In genomic region chr11:67997460-67997921, GRCh38 we compare ENCODE assay signal across 11 cellular contexts. TPM values are rescaled to one million over a fixed set of nuclear protein-coding genes. Genes with fewer than 3 reads are reported as not detected.
DNase-seq lines count a peak whose midpoint lies in the region; ATAC-seq and TF ChIP-seq lines count a peak whose summit lies in the region.
"Had no signal": no experiment of that assay in that cellular context is flagged by ENCODE, and none has a peak within 500 bp of the region (broad histone marks: within the 10 kb centered on the region; RNA-seq: fewer than 3 reads in every experiment).

No MANE protein-coding gene starts in this region.

- peaks cover 52% of the 10 kb centered on the region for H3K4me1 Mint-ChIP-seq in activated CD8-positive, alpha-beta T cell treated with anti-CD3 and anti-CD28 coated beads, Interleukin-2, amount 10 ng/mL, durations not matched to agents 7 days and 5 days (ENCODE audit: low read depth)
- H3K4me1 Mint-ChIP-seq in activated CD8-positive, alpha-beta T cell treated with anti-CD3 and anti-CD28 coated beads for 36 hours (ENCODE audit: low read depth), result peaks cover 22% of the 10 kb centered on the region

- peaks cover 15% of the 10 kb centered on the region for H3K36me3 Mint-ChIP-seq in activated CD8-positive, alpha-beta T cell treated with anti-CD3 and anti-CD28 coated beads, Interleukin-2, amount 10 ng/mL, durations not matched to agents 7 days and 5 days (ENCODE audit: low read depth)
- H3K36me3 Mint-ChIP-seq in activated CD8-positive, alpha-beta T cell treated with anti-CD3 and anti-CD28 coated beads for 36 hours (ENCODE audit: low read depth), result no peaks in the 10 kb centered on the region

- H3K9me3 Mint-ChIP-seq in activated CD8-positive, alpha-beta T cell treated with anti-CD3 and anti-CD28 coated beads, Interleukin-2, amount 10 ng/mL, durations not matched to agents 7 days and 5 days (ENCODE audit: insufficient read depth), result no peaks in the 10 kb centered on the region
- H3K9me3 Mint-ChIP-seq in activated CD8-positive, alpha-beta T cell treated with anti-CD3 and anti-CD28 coated beads for 36 hours, result no peaks in the 10 kb centered on the region

- 75 to 90% (median 86%) methylated on average over 29 of the region's 29 CpGs for WGBS in stomach, 5 donors

- no peak for DNase-seq in activated CD8-positive, alpha-beta T cell treated with anti-CD3 and anti-CD28 coated beads, Interleukin-2, amount 10 ng/mL, durations not matched to agents 7 days and 5 days
- no peak for DNase-seq in activated CD8-positive, alpha-beta T cell treated with anti-CD3 and anti-CD28 coated beads for 36 hours
- peak in 1 of 3 donors; percentile 56 for DNase-seq in Peyer's patch
- DNase-seq in left colon, result peak in 1 of 2 donors; percentile 61
- no peak for DNase-seq in stomach
- no peak for DNase-seq in caudate nucleus (lab: John Stamatoyannopoulos, UW)
- DNase-seq in BE2C, result no peak
- no peak for DNase-seq in activated CD4-positive, CD25-positive, alpha-beta regulatory T cell treated with anti-CD3 and anti-CD28 coated beads, Interleukin-2, amount 50 U/mL, for 72 hours

- POLR2A ChIA-PET in activated CD8-positive, alpha-beta T cell treated with anti-CD3 and anti-CD28 coated beads, Interleukin-2, amount 10 ng/mL, durations not matched to agents 7 days and 5 days (lab: Charles Lee), result no interaction called here
- POLR2A ChIA-PET in activated CD8-positive, alpha-beta T cell treated with anti-CD3 and anti-CD28 coated beads for 36 hours (lab: Charles Lee), result interaction anchor here (0.5 kb wide), 1 partner anchor 381 kb away, joined by 3 read pairs; no protein-coding TSS in a partner anchor

- peak; percentile 24 for ATAC-seq in activated CD8-positive, alpha-beta T cell treated with anti-CD3 and anti-CD28 coated beads, Interleukin-2, amount 10 ng/mL, durations not matched to agents 7 days and 5 days
- no peak for ATAC-seq in activated CD8-positive, alpha-beta T cell treated with anti-CD3 and anti-CD28 coated beads for 36 hours
- ATAC-seq in left colon, result peak; percentile 50

- TF ChIP-seq POLR2A in Peyer's patch (IDR thresholded peaks at IDR 0.05) (no peak), stomach (IDR thresholded peaks at IDR 0.05) (no peak)

- H3K4me3 ChIP-seq in Peyer's patch (no peak overlapping the region), stomach (no peak overlapping the region), BE2C (ENCODE audit: low read depth, low read length) (no peak overlapping the region)
- H3K4me3 ChIP-seq: heart left ventricle, SJSA1 had no signal

- peaks cover 0 to 4% (median 0%) of the 10 kb centered on the region in 3 donors for H3K36me3 ChIP-seq in Peyer's patch
- H3K36me3 ChIP-seq in stomach, result peaks cover 0 to 19% (median 2%) of the 10 kb centered on the region in 4 donors
- H3K36me3 ChIP-seq in BE2C, result no peaks in the 10 kb centered on the region

- TF ChIP-seq CTCF in activated CD8-positive, alpha-beta T cell treated with anti-CD3 and anti-CD28 coated beads for 36 hours (IDR thresholded peaks at IDR 0.05), result no peak
- no peak for TF ChIP-seq CTCF in Peyer's patch (IDR thresholded peaks at IDR 0.05)
- no peak for TF ChIP-seq CTCF in stomach (IDR thresholded peaks at IDR 0.05)
- TF ChIP-seq CTCF in BE2C (IDR thresholded peaks at IDR 0.05; ENCODE audit: low read depth, low read length), result no peak

- peak overlapping the region; percentile 50 for H3K27ac Mint-ChIP-seq in activated CD8-positive, alpha-beta T cell treated with anti-CD3 and anti-CD28 coated beads, Interleukin-2, amount 10 ng/mL, durations not matched to agents 7 days and 5 days
- no peak overlapping the region for H3K27ac Mint-ChIP-seq in activated CD8-positive, alpha-beta T cell treated with anti-CD3 and anti-CD28 coated beads for 36 hours
- H3K27ac Mint-ChIP-seq: activated naive CD8-positive, alpha-beta T cell had no signal

- H3K27me3 ChIP-seq in Peyer's patch (no peaks in the 10 kb centered on the region), stomach (peaks cover 0 to 10% (median 0%) of the 10 kb centered on the region in 3 donors), BE2C (no peaks in the 10 kb centered on the region)
- H3K27me3 ChIP-seq: SJSA1 had no signal

- intact Hi-C loops in activated CD8-positive, alpha-beta T cell treated with anti-CD3 and anti-CD28 coated beads for 36 hours (cut with micrococcal nuclease), result no loop called here
- intact Hi-C loops in left colon (cut with DNase I, micrococcal nuclease) (no loop called here), stomach (cut with DNase I; ENCODE audit: low total_unique reads) (no loop called here)

- no peaks in the 10 kb centered on the region for H3K27me3 Mint-ChIP-seq in activated CD8-positive, alpha-beta T cell treated with anti-CD3 and anti-CD28 coated beads, Interleukin-2, amount 10 ng/mL, durations not matched to agents 7 days and 5 days (ENCODE audit: low read depth)
- no peaks in the 10 kb centered on the region for H3K27me3 Mint-ChIP-seq in activated CD8-positive, alpha-beta T cell treated with anti-CD3 and anti-CD28 coated beads for 36 hours
- H3K27me3 Mint-ChIP-seq: activated naive CD8-positive, alpha-beta T cell had no signal

- H3K4me1 ChIP-seq in Peyer's patch (peaks cover 0 to 39% (median 24%) of the 10 kb centered on the region in 4 donors), stomach (peaks cover under 1 to 24% (median 13%) of the 10 kb centered on the region in 4 donors), BE2C (no peaks in the 10 kb centered on the region; the same call in 1 of the 2 replicates)

- CTCF ChIA-PET in activated CD8-positive, alpha-beta T cell treated with anti-CD3 and anti-CD28 coated beads, Interleukin-2, amount 10 ng/mL, durations not matched to agents 7 days and 5 days (lab: Charles Lee), result no interaction called here
- CTCF ChIA-PET in activated CD8-positive, alpha-beta T cell treated with anti-CD3 and anti-CD28 coated beads for 36 hours (lab: Charles Lee), result no interaction called here

- no peak for TF ChIP-seq EP300 in stomach (IDR thresholded peaks at IDR 0.05)

- peak overlapping the region in 3 of 4 donors; percentile 55 to 85 (median 78) for H3K27ac ChIP-seq in Peyer's patch
- peak overlapping the region; percentile 6 to 56 (median 37) for H3K27ac ChIP-seq in stomach
- no peak overlapping the region for H3K27ac ChIP-seq in caudate nucleus (ENCODE audit: low read depth, low read length)
- H3K27ac ChIP-seq: heart left ventricle, SJSA1 had no signal

- H3K4me3 Mint-ChIP-seq in activated CD8-positive, alpha-beta T cell treated with anti-CD3 and anti-CD28 coated beads, Interleukin-2, amount 10 ng/mL, durations not matched to agents 7 days and 5 days, result no peak overlapping the region
- H3K4me3 Mint-ChIP-seq in activated CD8-positive, alpha-beta T cell treated with anti-CD3 and anti-CD28 coated beads for 36 hours, result no peak overlapping the region
- H3K4me3 Mint-ChIP-seq: activated naive CD8-positive, alpha-beta T cell had no signal

- H3K9me3 ChIP-seq in Peyer's patch (no peaks in the 10 kb centered on the region), stomach (no peaks in the 10 kb centered on the region), BE2C (no peaks in the 10 kb centered on the region)
- H3K9me3 ChIP-seq: heart left ventricle, SJSA1 had no signal

RNA-seq across cellular contexts. Expression of gene UNC93B1, which starts 6.4 kb away (rescaled TPM):
- 10 to 100 TPM; 27.8 to 29.8 TPM for total RNA-seq in activated CD8-positive, alpha-beta T cell treated with anti-CD3 and anti-CD28 coated beads, Interleukin-2, amount 10 ng/mL, durations not matched to agents 7 days and 5 days
- 10 to 100 TPM; 12.4 to 13.0 TPM for total RNA-seq in activated CD8-positive, alpha-beta T cell treated with anti-CD3 and anti-CD28 coated beads for 36 hours
- 100 to 1,000 TPM in 1 of 4 donors, 10 to 100 TPM in 3; 68.7 to 154 (median 91.6) TPM for total RNA-seq in Peyer's patch
- 10 to 100 TPM; 51.9 to 52.8 TPM for total RNA-seq in left colon
- total RNA-seq in stomach, result 100 to 1,000 TPM in 1 of 5 donors, 10 to 100 TPM in 4; 33.8 to 215 (median 43.6) TPM
- polyA plus RNA-seq in stomach, result 10 to 100 TPM; 11.6 to 33.7 (median 15.6) TPM
- polyA plus RNA-seq in BE2C (2012; ENCODE audit: insufficient read depth, insufficient read length, low read depth), result 2.8 TPM

RNA-seq across cellular contexts. Expression of gene ALDH3B1, which starts 12.6 kb away (rescaled TPM):
- total RNA-seq in activated CD8-positive, alpha-beta T cell treated with anti-CD3 and anti-CD28 coated beads, Interleukin-2, amount 10 ng/mL, durations not matched to agents 7 days and 5 days, result not detected
- under 1 TPM; 0.09 to 0.11 TPM for total RNA-seq in activated CD8-positive, alpha-beta T cell treated with anti-CD3 and anti-CD28 coated beads for 36 hours
- 10 to 100 TPM; 14.9 to 53.5 (median 37.0) TPM for total RNA-seq in Peyer's patch
- 10 to 100 TPM; 20.2 to 21.3 TPM for total RNA-seq in left colon
- 10 to 100 TPM in 3 of 5 donors, 1 to 10 TPM in 2; 2.9 to 55.0 (median 21.2) TPM for total RNA-seq in stomach
- polyA plus RNA-seq in stomach, result 10 to 100 TPM in 2 of 3 donors, 1 to 10 TPM in 1; 6.7 to 13.3 (median 12.7) TPM
- 1.1 TPM for polyA plus RNA-seq in BE2C (2012; ENCODE audit: insufficient read depth, insufficient read length, low read depth)

RNA-seq across cellular contexts. Expression of gene NDUFS8, which starts 33.0 kb away (rescaled TPM):
- 100 to 1,000 TPM; 146 to 163 TPM for total RNA-seq in activated CD8-positive, alpha-beta T cell treated with anti-CD3 and anti-CD28 coated beads, Interleukin-2, amount 10 ng/mL, durations not matched to agents 7 days and 5 days
- 100 to 1,000 TPM; 105 to 109 TPM for total RNA-seq in activated CD8-positive, alpha-beta T cell treated with anti-CD3 and anti-CD28 coated beads for 36 hours
- 100 to 1,000 TPM; 153 to 195 (median 162) TPM for total RNA-seq in Peyer's patch
- total RNA-seq in left colon, result 100 to 1,000 TPM; 135 to 157 TPM
- 100 to 1,000 TPM in 3 of 5 donors, 10 to 100 TPM in 2; 52.0 to 310 (median 123) TPM for total RNA-seq in stomach
- polyA plus RNA-seq in stomach, result 100 to 1,000 TPM; 187 to 263 (median 224) TPM
- 610 TPM for polyA plus RNA-seq in BE2C (2012; ENCODE audit: insufficient read depth, insufficient read length, low read depth)

RNA-seq across cellular contexts. Expression of gene TCIRG1, which starts 41.3 kb away (rescaled TPM):
- 100 to 1,000 TPM; 238 to 263 TPM for total RNA-seq in activated CD8-positive, alpha-beta T cell treated with anti-CD3 and anti-CD28 coated beads, Interleukin-2, amount 10 ng/mL, durations not matched to agents 7 days and 5 days
- 100 to 1,000 TPM; 129 to 138 TPM for total RNA-seq in activated CD8-positive, alpha-beta T cell treated with anti-CD3 and anti-CD28 coated beads for 36 hours
- total RNA-seq in Peyer's patch (100 to 1,000 TPM; 239 to 586 (median 464) TPM), left colon (100 to 1,000 TPM; 140 to 156 TPM), stomach (100 to 1,000 TPM in 4 of 5 donors, 10 to 100 TPM in 1; 46.3 to 835 (median 484) TPM)
- polyA plus RNA-seq in stomach, result 100 to 1,000 TPM in 2 of 3 donors, 10 to 100 TPM in 1; 96.7 to 147 (median 111) TPM
- 58.1 TPM for polyA plus RNA-seq in BE2C (2012; ENCODE audit: insufficient read depth, insufficient read length, low read depth)
